Comparison of ENCODE assay signal across 20 cellular contexts in the genomic region with DNA sequence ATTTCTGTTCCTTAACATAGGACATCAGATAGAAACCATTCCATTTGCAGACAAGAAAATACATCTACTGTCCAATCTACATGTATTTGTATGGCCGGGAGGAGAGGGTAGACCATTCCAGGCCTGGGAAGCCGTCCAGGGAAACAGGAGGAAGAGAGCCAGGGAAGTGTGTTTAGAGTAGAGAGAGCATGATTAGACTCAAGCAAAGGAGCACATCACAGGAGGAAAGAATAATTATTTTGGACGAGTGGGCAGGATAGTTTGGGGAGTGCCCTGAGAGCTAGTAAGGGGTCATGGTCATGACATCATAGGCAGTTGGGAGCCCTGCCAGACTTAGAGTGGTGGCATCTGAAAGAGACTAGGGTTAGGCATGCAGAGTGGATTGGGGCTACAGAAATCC.
DNase-seq lines count a peak whose midpoint lies in the region; ATAC-seq and TF ChIP-seq lines count a peak whose summit lies in the region.
"Had no signal": no experiment of that assay in that cellular context is flagged by ENCODE, and none has a peak within 500 bp of the region (broad histone marks: within the 10 kb centered on the region; RNA-seq: fewer than 3 reads in every experiment).

No MANE protein-coding gene starts in this region.

- no peak overlapping the region for H3K4me3 ChIP-seq in ovary
- H3K4me3 ChIP-seq: cardiac muscle cell, prostate gland, smooth muscle cell, upper lobe of right lung had no signal

- no peak overlapping the region for H3K4me3 Mint-ChIP-seq in HFFc6
- no peak overlapping the region for H3K4me3 Mint-ChIP-seq in MCF 10A (ENCODE audit: unreplicated experiment)
- H3K4me3 Mint-ChIP-seq: natural killer cell treated with Interleukin-12 subunit alpha and Interleukin-12 subunit beta and Interleukin-15 and Interleukin-18, amount 100 ng/mL, for 72 hours; stimulated activated naive CD8-positive, alpha-beta T cell treated with anti-CD3 and anti-CD28 coated beads, Interleukin-15, amount 100 ng/mL, for 72 hours had no signal

- no peak for TF ChIP-seq EP300 in ovary (IDR thresholded peaks at IDR 0.05)

- H3K4me1 Mint-ChIP-seq in HFFc6 (ENCODE audit: low read depth): peaks cover 54% of the 10 kb centered on the region
- peaks cover 43% of the 10 kb centered on the region for H3K4me1 Mint-ChIP-seq in MCF 10A (ENCODE audit: insufficient read depth, unreplicated experiment)

- no TSS peak for BruUV-seq in MCF 10A (replicated peaks; lab: Mats Ljungman, UMichigan)

- intact Hi-C loops in ovary (cut with DNase I): loop anchor here (5.0 to 10.0 kb wide), 3 partner anchors 250 to 322 kb away; a partner anchor contains a TSS
- intact Hi-C loops in MCF 10A (cut with micrococcal nuclease): loop anchor here (5.0 to 10.0 kb wide), 2 partner anchors 130 to 362 kb away; no protein-coding TSS in a partner anchor

- 6 to 15% (median 11%) methylated on average over 3 of the region's 3 CpGs for WGBS in ovary, 3 donors

- POLR2A ChIA-PET in MCF 10A (lab: Yijun Ruan, JAX): interaction anchor here (0.5 to 1.5 kb wide), 2 partner anchors 235 to 644 kb away, joined by 3 to 6 read pairs; no protein-coding TSS in a partner anchor

- TF ChIP-seq CTCF in HFFc6 (IDR thresholded peaks at IDR 0.05) (no peak), VCaP (conservative IDR thresholded peaks at IDR 0.05) (no peak), ovary (IDR thresholded peaks at IDR 0.05) (no peak), MCF 10A (IDR thresholded peaks at IDR 0.05; ENCODE audit: unreplicated experiment) (no peak)

- peak overlapping the region; percentile 96 for H3K27ac Mint-ChIP-seq in HFFc6
- no peak overlapping the region for H3K27ac Mint-ChIP-seq in MCF 10A (ENCODE audit: low read depth, unreplicated experiment)

- no peaks in the 10 kb centered on the region for H3K9me3 ChIP-seq in ovary
- H3K9me3 ChIP-seq: prostate gland, upper lobe of right lung had no signal

- H3K27me3 Mint-ChIP-seq in HFFc6 (ENCODE audit: insufficient read depth) (no peaks in the 10 kb centered on the region), MCF 10A (ENCODE audit: insufficient read depth, unreplicated experiment) (no peaks in the 10 kb centered on the region)
- H3K27me3 Mint-ChIP-seq: stimulated activated naive CD8-positive, alpha-beta T cell treated with anti-CD3 and anti-CD28 coated beads, Interleukin-15, amount 100 ng/mL, for 72 hours had no signal

- H3K36me3 Mint-ChIP-seq in HFFc6 (ENCODE audit: low read depth) (no peaks in the 10 kb centered on the region), MCF 10A (ENCODE audit: insufficient read depth, unreplicated experiment) (no peaks in the 10 kb centered on the region)
- H3K36me3 Mint-ChIP-seq: natural killer cell treated with Interleukin-12 subunit alpha and Interleukin-12 subunit beta and Interleukin-15 and Interleukin-18, amount 100 ng/mL, for 72 hours had no signal

- no peak for ATAC-seq in GM18858 (IDR thresholded peaks at IDR 0.05; ENCODE audit: unreplicated experiment)
- ATAC-seq: HCT116; natural killer cell treated with Interleukin-12 subunit alpha and Interleukin-12 subunit beta and Interleukin-15 and Interleukin-18, amount 100 ng/mL, for 72 hours; upper lobe of right lung had no signal

- DNase-seq in HFFc6 (no peak), fibroblast of gingiva (ENCODE audit: low read depth) (peak; percentile 22), ovary (peak; percentile 52 to 83 (median 69)), MCF 10A (ENCODE audit: unreplicated experiment) (no peak), GF-D8 (lab: John Stamatoyannopoulos, UW) (no peak)
- DNase-seq: DMS79; effector CD4-positive, alpha-beta T cell; NCI-H1417 treated with DMSO at 0.1 percent for 48 hours; NCI-H526 treated with DMSO at 0.1 percent for 48 hours; stimulated activated CD4-positive, alpha-beta T cell treated with anti-CD3 and anti-CD28 coated beads, Interleukin-2, amount 100 ng/mL, for 48 hours; stimulated activated naive CD8-positive, alpha-beta T cell treated with anti-CD3 and anti-CD28 coated beads, Interleukin-15, amount 100 ng/mL, for 72 hours; upper lobe of right lung had no signal

- H3K27ac ChIP-seq in VCaP: peak overlapping the region; percentile 85
- peak overlapping the region in 1 of 2 donors; percentile 24 for H3K27ac ChIP-seq in ovary
- H3K27ac ChIP-seq: cardiac muscle cell, RWPE1, upper lobe of right lung had no signal

- CTCF ChIA-PET in MCF 10A (lab: Yijun Ruan, JAX): interaction anchor here (1.1 to 1.2 kb wide), 2 partner anchors 40 to 141 kb away, joined by 3 read pairs; no protein-coding TSS in a partner anchor

- no peaks in the 10 kb centered on the region for H3K9me3 Mint-ChIP-seq in HFFc6
- H3K9me3 Mint-ChIP-seq in MCF 10A (ENCODE audit: unreplicated experiment): no peaks in the 10 kb centered on the region
- H3K9me3 Mint-ChIP-seq: natural killer cell treated with Interleukin-12 subunit alpha and Interleukin-12 subunit beta and Interleukin-15 and Interleukin-18, amount 100 ng/mL, for 72 hours had no signal

- H3K4me1 ChIP-seq in ovary (ENCODE audit: insufficient read depth): peaks cover 13% of the 10 kb centered on the region
- H3K4me1 ChIP-seq: prostate gland had no signal

- H3K36me3 ChIP-seq in ovary: no peaks in the 10 kb centered on the region
- H3K36me3 ChIP-seq: cardiac muscle cell, prostate gland, upper lobe of right lung had no signal

- no peak for TF ChIP-seq POLR2A in ovary (IDR thresholded peaks at IDR 0.05)

- H3K27me3 ChIP-seq in ovary: no peaks in the 10 kb centered on the region
- H3K27me3 ChIP-seq: cardiac muscle cell, upper lobe of right lung had no signal

Comparison
In these comparisons a context has a peak if more than half of its experiments do, and no peak if none do; other contexts are left out.
1. DNase-seq: peak in fibroblast of gingiva (single experiment) and ovary (5 of 5); none in HFFc6 (single experiment), MCF 10A (single experiment) and GF-D8 (single experiment).